In genomic region chr4:144338834-144339233, GRCh38 we compare ENCODE assay signal across 14 cellular contexts.
A peak's percentile ranks its signal among the peaks of the same experiment; 100 is the strongest.
DNase-seq lines count a peak whose midpoint lies in the region; ATAC-seq and TF ChIP-seq lines count a peak whose summit lies in the region.
"Had no signal": no experiment of that assay in that cellular context is flagged by ENCODE, and none has a peak within 500 bp of the region (broad histone marks: within the 10 kb centered on the region; RNA-seq: fewer than 3 reads in every experiment).

No MANE protein-coding gene starts in this region.

- peak overlapping the region; percentile 20; the same call in 1 of the 2 replicates for H3K4me2 ChIP-seq in PC-9

- intact Hi-C loops in PC-9 (cut with micrococcal nuclease; ENCODE audit: unreplicated experiment): loop anchor here (1.0 to 5.0 kb wide), 4 partner anchors 15 to 243 kb away; no protein-coding TSS in a partner anchor

- H3K4me3 Mint-ChIP-seq in stimulated activated naive CD8-positive, alpha-beta T cell treated with anti-CD3 and anti-CD28 coated beads, Interleukin-15, amount 100 ng/mL, for 72 hours: no peak overlapping the region
- peak overlapping the region; percentile 69 for H3K4me3 Mint-ChIP-seq in type B pancreatic cell
- no peak overlapping the region for H3K4me3 Mint-ChIP-seq in activated CD4-positive, alpha-beta memory T cell treated with anti-CD3 and anti-CD28 coated beads, Interleukin-2, amount 10 ng/mL, durations not matched to agents 7 days and 5 days
- H3K4me3 Mint-ChIP-seq: CD4-positive, alpha-beta T cell; H9 had no signal

- POLR2A ChIA-PET in PC-9 (lab: Charles Lee; ENCODE audit: unreplicated experiment): no interaction called here
- POLR2A ChIA-PET in activated CD4-positive, alpha-beta memory T cell treated with anti-CD3 and anti-CD28 coated beads, Interleukin-2, amount 10 ng/mL, durations not matched to agents 7 days and 5 days (lab: Charles Lee): no interaction called here

- no peak for TF ChIP-seq CTCF in PC-9 (conservative IDR thresholded peaks at IDR 0.05)
- TF ChIP-seq CTCF in type B pancreatic cell (conservative IDR thresholded peaks at IDR 0.05): no peak
- no peak for TF ChIP-seq CTCF in GM13977 (IDR thresholded peaks at IDR 0.05; ENCODE audit: extremely low read depth, insufficient read depth, missing control alignments)

- peaks cover 14 to 19% of the 10 kb centered on the region in 2 donors for H3K9me3 Mint-ChIP-seq in stimulated activated naive CD8-positive, alpha-beta T cell treated with anti-CD3 and anti-CD28 coated beads, Interleukin-15, amount 100 ng/mL, for 72 hours
- H3K9me3 Mint-ChIP-seq in type B pancreatic cell: peaks cover 17% of the 10 kb centered on the region
- H3K9me3 Mint-ChIP-seq in activated CD4-positive, alpha-beta memory T cell treated with anti-CD3 and anti-CD28 coated beads, Interleukin-2, amount 10 ng/mL, durations not matched to agents 7 days and 5 days: peaks cover 5% of the 10 kb centered on the region
- H3K9me3 Mint-ChIP-seq: CD4-positive, alpha-beta T cell had no signal

- no peaks in the 10 kb centered on the region for H3K36me3 Mint-ChIP-seq in type B pancreatic cell
- H3K36me3 Mint-ChIP-seq in activated CD4-positive, alpha-beta memory T cell treated with anti-CD3 and anti-CD28 coated beads, Interleukin-2, amount 10 ng/mL, durations not matched to agents 7 days and 5 days (ENCODE audit: low read depth): no peaks in the 10 kb centered on the region

- H3K27ac ChIP-seq in PC-9: peak overlapping the region; percentile 74
- H3K27ac ChIP-seq: RWPE1 had no signal

- no peaks in the 10 kb centered on the region for H3K9me2 ChIP-seq in PC-9 (ENCODE audit: insufficient read depth)

- no peaks in the 10 kb centered on the region for H3K27me3 ChIP-seq in PC-9 (ENCODE audit: insufficient read depth, low read depth)

- H3K4me3 ChIP-seq in PC-9: no peak overlapping the region

- no TSS peak for BruUV-seq in PC-9 (replicated peaks; lab: Mats Ljungman, UMichigan)

- no peaks in the 10 kb centered on the region for H4K20me1 ChIP-seq in PC-9 (ENCODE audit: insufficient read depth)

- H3K4me1 Mint-ChIP-seq in stimulated activated naive CD8-positive, alpha-beta T cell treated with anti-CD3 and anti-CD28 coated beads, Interleukin-15, amount 100 ng/mL, for 72 hours: peaks cover 14% of the 10 kb centered on the region
- peaks cover 19% of the 10 kb centered on the region for H3K4me1 Mint-ChIP-seq in type B pancreatic cell (ENCODE audit: unreplicated experiment)
- H3K4me1 Mint-ChIP-seq in activated CD4-positive, alpha-beta memory T cell treated with anti-CD3 and anti-CD28 coated beads, Interleukin-2, amount 10 ng/mL, durations not matched to agents 7 days and 5 days: peaks cover 4% of the 10 kb centered on the region

- no peaks in the 10 kb centered on the region for H3K27me3 Mint-ChIP-seq in stimulated activated naive CD8-positive, alpha-beta T cell treated with anti-CD3 and anti-CD28 coated beads, Interleukin-15, amount 100 ng/mL, for 72 hours
- no peaks in the 10 kb centered on the region for H3K27me3 Mint-ChIP-seq in type B pancreatic cell
- H3K27me3 Mint-ChIP-seq in activated CD4-positive, alpha-beta memory T cell treated with anti-CD3 and anti-CD28 coated beads, Interleukin-2, amount 10 ng/mL, durations not matched to agents 7 days and 5 days: no peaks in the 10 kb centered on the region
- H3K27me3 Mint-ChIP-seq: CD4-positive, alpha-beta T cell had no signal

- H3K27ac Mint-ChIP-seq in stimulated activated naive CD8-positive, alpha-beta T cell treated with anti-CD3 and anti-CD28 coated beads, Interleukin-15, amount 100 ng/mL, for 72 hours: peak overlapping the region; percentile 19 to 68
- peak overlapping the region; percentile 94 for H3K27ac Mint-ChIP-seq in type B pancreatic cell
- H3K27ac Mint-ChIP-seq in activated CD4-positive, alpha-beta memory T cell treated with anti-CD3 and anti-CD28 coated beads, Interleukin-2, amount 10 ng/mL, durations not matched to agents 7 days and 5 days: no peak overlapping the region
- H3K27ac Mint-ChIP-seq: CD4-positive, alpha-beta T cell had no signal

- no peaks in the 10 kb centered on the region for H3K79me2 ChIP-seq in PC-9 (ENCODE audit: low read depth)

- no peaks in the 10 kb centered on the region for H3F3A ChIP-seq in PC-9 (ENCODE audit: insufficient read depth, low read depth)

- no peaks in the 10 kb centered on the region for H3K9me3 ChIP-seq in PC-9 (ENCODE audit: insufficient read depth, low read depth)

- CTCF ChIA-PET in PC-9 (lab: Charles Lee): no interaction called here
- CTCF ChIA-PET in activated CD4-positive, alpha-beta memory T cell treated with anti-CD3 and anti-CD28 coated beads, Interleukin-2, amount 10 ng/mL, durations not matched to agents 7 days and 5 days (lab: Charles Lee): no interaction called here

- no peak for ATAC-seq in stimulated activated naive CD8-positive, alpha-beta T cell treated with anti-CD3 and anti-CD28 coated beads, Interleukin-15, amount 100 ng/mL, for 72 hours
- ATAC-seq in stimulated activated naive CD8-positive, alpha-beta T cell treated with anti-CD3 and anti-CD28 coated beads, Interleukin-15, Interleukin-2, amounts not matched to agents 100 U/mL and 50 U/mL, for 24 hours: no peak

- no peak overlapping the region for H2AFZ ChIP-seq in PC-9

- peaks cover 6% of the 10 kb centered on the region; the same call in 1 of the 2 replicates for H3K4me1 ChIP-seq in PC-9 (replicated peaks; ENCODE audit: insufficient read depth)

- DNase-seq in stimulated activated naive CD8-positive, alpha-beta T cell treated with anti-CD3 and anti-CD28 coated beads, Interleukin-15, amount 100 ng/mL, for 72 hours: no peak
- no peak for DNase-seq in stimulated activated naive CD8-positive, alpha-beta T cell treated with anti-CD3 and anti-CD28 coated beads, Interleukin-15, Interleukin-2, amounts not matched to agents 100 U/mL and 50 U/mL, for 24 hours
- DNase-seq in PC-9: peak; percentile 35 to 74
- DNase-seq in kidney tubule cell (ENCODE audit: low spot score): peak; percentile 14
- DNase-seq in type B pancreatic cell (ENCODE audit: extremely low spot score, unreplicated experiment): no peak
- DNase-seq in activated CD4-positive, alpha-beta memory T cell treated with anti-CD3 and anti-CD28 coated beads, Interleukin-2, amount 10 ng/mL, durations not matched to agents 7 days and 5 days: no peak
- no peak for DNase-seq in ecto neural progenitor cell (ENCODE audit: low spot score)
- DNase-seq in GM13977 (ENCODE audit: low spot score): no peak
- DNase-seq: CD4-positive, alpha-beta T cell; H9; NCI-H1436; NCI-H2081; NCI-H510A treated with DMSO at 0.1 percent for 48 hours had no signal

- in situ Hi-C loops in GM13977 (cut with MboI; ENCODE audit: low pct_unique_long_range_greater_than_20kb, low sequenced_read_pairs, unreplicated experiment): no loop called here

- H3K36me3 ChIP-seq in PC-9 (ENCODE audit: low read depth): no peaks in the 10 kb centered on the region

Comparison
In these comparisons a context has a peak if more than half of its experiments do, and no peak if none do; other contexts are left out.
1. DNase-seq: peak in PC-9 (2 of 2) and kidney tubule cell (single experiment); none in stimulated activated naive CD8-positive, alpha-beta T cell treated with anti-CD3 and anti-CD28 coated beads, Interleukin-15, amount 100 ng/mL, for 72 hours (0 of 2), stimulated activated naive CD8-positive, alpha-beta T cell treated with anti-CD3 and anti-CD28 coated beads, Interleukin-15, Interleukin-2, amounts not matched to agents 100 U/mL and 50 U/mL, for 24 hours (single experiment), type B pancreatic cell (single experiment), activated CD4-positive, alpha-beta memory T cell treated with anti-CD3 and anti-CD28 coated beads, Interleukin-2, amount 10 ng/mL, durations not matched to agents 7 days and 5 days (single experiment), ecto neural progenitor cell (single experiment) and GM13977 (single experiment).